In the genomic region with DNA sequence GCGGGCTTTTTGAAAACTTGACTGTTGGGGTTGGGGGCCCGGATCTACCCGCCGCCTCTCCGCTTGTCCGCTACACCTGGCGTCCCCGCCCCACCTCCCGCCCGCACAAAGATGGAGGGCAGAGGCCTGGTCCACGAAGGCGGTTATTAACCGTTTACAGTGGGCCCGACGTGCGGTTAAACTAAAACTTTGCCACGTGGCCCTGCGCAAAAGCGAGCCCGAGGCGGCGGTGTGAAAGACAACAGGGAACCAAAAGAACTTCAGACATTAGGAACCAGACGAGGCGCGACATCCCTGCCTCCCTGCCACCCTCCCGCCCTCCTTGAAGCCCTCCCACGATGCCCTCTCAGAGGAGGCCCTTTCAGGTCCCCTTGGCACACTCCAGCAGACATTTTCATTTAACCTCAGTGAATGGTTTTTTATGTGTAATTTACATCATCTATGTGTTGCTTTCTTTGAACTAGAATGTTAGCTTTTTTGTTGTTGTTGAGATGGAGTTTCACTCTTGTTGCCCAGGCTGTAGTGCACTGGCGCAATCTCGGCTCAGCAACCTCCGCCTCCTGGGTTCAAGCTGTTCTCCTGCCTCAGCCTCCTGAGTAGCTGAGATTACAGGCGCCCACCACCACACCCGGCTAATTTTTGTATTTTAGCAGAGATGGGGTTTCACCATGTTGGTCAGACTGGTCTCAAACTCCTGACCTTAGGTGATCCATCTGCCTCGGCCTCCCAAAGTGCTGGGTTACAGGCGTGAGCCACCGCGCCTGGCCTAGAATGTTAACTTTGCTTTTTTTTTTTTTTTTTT, we compare ENCODE assay signal across 7 cellular contexts. TPM values are rescaled to one million over a fixed set of nuclear protein-coding genes. Genes with fewer than 3 reads are reported as not detected.
DNase-seq lines count a peak whose midpoint lies in the region; ATAC-seq and TF ChIP-seq lines count a peak whose summit lies in the region.

No MANE protein-coding gene starts in this region.

- H3K4me3 ChIP-seq in adrenal gland (peak overlapping the region; percentile 16 to 97 (median 87)), kidney epithelial cell (ENCODE audit: low read depth, low read length) (peak overlapping the region; percentile 74)

- H3K36me3 ChIP-seq in adrenal gland (replicated peaks in 1 of 2) (no peaks in the 10 kb centered on the region), kidney epithelial cell (ENCODE audit: control insufficient read depth, insufficient read depth, low read length) (no peaks in the 10 kb centered on the region)

- H3K4me1 ChIP-seq in adrenal gland (replicated peaks in 1 of 2): peaks cover 7 to 22% of the 10 kb centered on the region in 2 donors

- H3K27me3 ChIP-seq in adrenal gland: no peaks in the 10 kb centered on the region
- no peaks in the 10 kb centered on the region for H3K27me3 ChIP-seq in kidney epithelial cell (ENCODE audit: control insufficient read depth, insufficient read depth, low read length)

- TF ChIP-seq POLR2A in adrenal gland (IDR thresholded peaks at IDR 0.05): no peak

- no peaks in the 10 kb centered on the region for H3K9me3 ChIP-seq in adrenal gland (replicated peaks in 1 of 3)

- DNase-seq in adrenal gland: peak in 2 of 7 donors; percentile 24 to 26
- no peak for DNase-seq in kidney epithelial cell (ENCODE audit: low read depth)
- no peak for DNase-seq in SKM-1 (lab: John Stamatoyannopoulos, UW; ENCODE audit: unreplicated experiment)
- DNase-seq in activated CD4-positive, alpha-beta T cell treated with anti-CD3 and anti-CD28 coated beads for 1 hour: no peak

- ATAC-seq in GM19351 (IDR thresholded peaks at IDR 0.05; ENCODE audit: unreplicated experiment) (peak; percentile 14), HG03103 (IDR thresholded peaks at IDR 0.05; ENCODE audit: low read depth, unreplicated experiment) (peak; percentile 17)

- whole genome bisulfite sequencing in adrenal gland, 4 donors: 27 to 82% (median 31%) methylated on average over 11 to 36 of the region's 36 CpGs

- intact Hi-C loops in adrenal gland (cut with DNase I): no loop called here

- H3K27ac ChIP-seq in adrenal gland: peak overlapping the region; percentile 98 to 100 (median 100)
- peak overlapping the region; percentile 94 for H3K27ac ChIP-seq in temporal lobe (ENCODE audit: low read depth, low read length)

- TF ChIP-seq CTCF in adrenal gland (IDR thresholded peaks at IDR 0.05) (no peak), kidney epithelial cell (IDR thresholded peaks at IDR 0.05; ENCODE audit: insufficient read depth, low read length, poor library complexity, severe bottlenecking) (no peak)

RNA-seq across cellular contexts. Expression of a gene that starts 1.0 kb away (rescaled TPM):
- total RNA-seq in adrenal gland (10 to 100 TPM in 7 of 8 donors, 1 to 10 TPM in 1; 8.9 to 45.5 (median 21.8) TPM), kidney epithelial cell (14.7 TPM in 2 replicates), temporal lobe (40.1 TPM)
- 10 to 100 TPM; 16.9 to 19.8 (median 19.1) TPM for polyA plus RNA-seq in adrenal gland

RNA-seq across cellular contexts. Expression of a gene that starts 19.3 kb away (rescaled TPM):
- total RNA-seq in adrenal gland (10 to 100 TPM in 7 of 8 donors, 1 to 10 TPM in 1; 7.5 to 28.6 (median 14.4) TPM), kidney epithelial cell (1.6 and 2.8 TPM in 2 replicates), temporal lobe (7.1 TPM)
- 10 to 100 TPM in 1 of 3 donors, 1 to 10 TPM in 2; 3.1 to 13.8 (median 8.7) TPM for polyA plus RNA-seq in adrenal gland
